In the genomic region with DNA sequence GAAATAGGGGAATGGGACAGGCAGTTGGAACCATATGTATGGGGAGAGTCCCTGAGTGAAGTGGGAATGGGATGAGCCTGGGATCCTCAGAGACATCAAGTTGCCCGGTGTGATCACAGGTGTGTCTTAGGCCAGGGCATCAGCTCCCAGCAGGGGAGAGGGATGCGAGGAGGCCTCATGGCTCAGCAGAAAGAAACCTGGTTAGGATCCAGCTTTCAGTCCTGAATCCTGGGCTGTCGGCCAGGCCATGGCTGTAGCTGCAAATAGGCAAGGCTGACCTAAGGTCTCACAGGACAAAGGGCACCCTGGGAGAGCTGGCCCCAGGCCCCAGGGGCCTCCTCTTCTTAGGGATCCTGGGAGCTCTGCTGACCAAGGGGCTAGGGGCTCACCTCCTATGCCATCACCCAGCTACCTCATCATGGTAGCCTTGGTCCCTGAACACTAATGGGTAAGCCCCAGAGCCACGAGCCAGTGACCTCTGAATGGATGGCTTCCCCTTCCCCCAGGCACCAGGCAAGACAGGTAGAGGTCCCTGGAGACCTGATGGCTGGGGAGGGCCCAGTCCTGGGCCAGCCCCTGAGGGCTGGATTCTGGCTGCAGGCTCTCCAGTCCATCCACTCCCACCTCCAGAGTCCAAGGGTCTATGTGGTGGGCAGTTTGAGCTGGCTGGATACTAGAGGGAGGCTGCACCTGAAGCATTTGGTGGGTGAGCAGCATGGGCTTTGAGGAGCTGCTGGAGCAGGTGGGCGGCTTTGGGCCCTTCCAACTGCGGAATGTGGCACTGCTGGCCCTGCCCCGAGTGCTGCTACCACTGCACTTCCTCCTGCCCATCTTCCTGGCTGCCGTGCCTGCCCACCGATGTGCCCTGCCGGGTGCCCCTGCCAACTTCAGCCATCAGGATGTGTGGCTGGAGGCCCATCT, we compare ENCODE assay signal across 1 cellular context.
TF ChIP-seq lines count a peak whose summit lies in the region.

A gene with protein sequence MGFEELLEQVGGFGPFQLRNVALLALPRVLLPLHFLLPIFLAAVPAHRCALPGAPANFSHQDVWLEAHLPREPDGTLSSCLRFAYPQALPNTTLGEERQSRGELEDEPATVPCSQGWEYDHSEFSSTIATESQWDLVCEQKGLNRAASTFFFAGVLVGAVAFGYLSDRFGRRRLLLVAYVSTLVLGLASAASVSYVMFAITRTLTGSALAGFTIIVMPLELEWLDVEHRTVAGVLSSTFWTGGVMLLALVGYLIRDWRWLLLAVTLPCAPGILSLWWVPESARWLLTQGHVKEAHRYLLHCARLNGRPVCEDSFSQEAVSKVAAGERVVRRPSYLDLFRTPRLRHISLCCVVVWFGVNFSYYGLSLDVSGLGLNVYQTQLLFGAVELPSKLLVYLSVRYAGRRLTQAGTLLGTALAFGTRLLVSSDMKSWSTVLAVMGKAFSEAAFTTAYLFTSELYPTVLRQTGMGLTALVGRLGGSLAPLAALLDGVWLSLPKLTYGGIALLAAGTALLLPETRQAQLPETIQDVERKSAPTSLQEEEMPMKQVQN (plus strand): TSS at position 617 of the 921 bp plus-strand sequence. CDS start 99 bp downstream, at position 716.

TF ChIP-seq in HepG2, 621 proteins besides CTCF, POLR2A, EP300 and RAD21 (continued from another document and continues in another):
- TF ChIP-seq, protein P1, sequence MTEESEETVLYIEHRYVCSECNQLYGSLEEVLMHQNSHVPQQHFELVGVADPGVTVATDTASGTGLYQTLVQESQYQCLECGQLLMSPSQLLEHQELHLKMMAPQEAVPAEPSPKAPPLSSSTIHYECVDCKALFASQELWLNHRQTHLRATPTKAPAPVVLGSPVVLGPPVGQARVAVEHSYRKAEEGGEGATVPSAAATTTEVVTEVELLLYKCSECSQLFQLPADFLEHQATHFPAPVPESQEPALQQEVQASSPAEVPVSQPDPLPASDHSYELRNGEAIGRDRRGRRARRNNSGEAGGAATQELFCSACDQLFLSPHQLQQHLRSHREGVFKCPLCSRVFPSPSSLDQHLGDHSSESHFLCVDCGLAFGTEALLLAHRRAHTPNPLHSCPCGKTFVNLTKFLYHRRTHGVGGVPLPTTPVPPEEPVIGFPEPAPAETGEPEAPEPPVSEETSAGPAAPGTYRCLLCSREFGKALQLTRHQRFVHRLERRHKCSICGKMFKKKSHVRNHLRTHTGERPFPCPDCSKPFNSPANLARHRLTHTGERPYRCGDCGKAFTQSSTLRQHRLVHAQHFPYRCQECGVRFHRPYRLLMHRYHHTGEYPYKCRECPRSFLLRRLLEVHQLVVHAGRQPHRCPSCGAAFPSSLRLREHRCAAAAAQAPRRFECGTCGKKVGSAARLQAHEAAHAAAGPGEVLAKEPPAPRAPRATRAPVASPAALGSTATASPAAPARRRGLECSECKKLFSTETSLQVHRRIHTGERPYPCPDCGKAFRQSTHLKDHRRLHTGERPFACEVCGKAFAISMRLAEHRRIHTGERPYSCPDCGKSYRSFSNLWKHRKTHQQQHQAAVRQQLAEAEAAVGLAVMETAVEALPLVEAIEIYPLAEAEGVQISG (CRISPR knock-in tag; IDR thresholded peaks at IDR 0.05), result peak; percentile 53; the same call in 1 of the 2 replicates
- TF ChIP-seq PRMT3 (CRISPR knock-in tag; IDR thresholded peaks at IDR 0.05; ENCODE audit: borderline replicate concordance, low read depth), result no peak
- no peak for TF ChIP-seq TMF1 (CRISPR knock-in tag; IDR thresholded peaks at IDR 0.05; ENCODE audit: low read depth)
- TF ChIP-seq, protein P2, sequence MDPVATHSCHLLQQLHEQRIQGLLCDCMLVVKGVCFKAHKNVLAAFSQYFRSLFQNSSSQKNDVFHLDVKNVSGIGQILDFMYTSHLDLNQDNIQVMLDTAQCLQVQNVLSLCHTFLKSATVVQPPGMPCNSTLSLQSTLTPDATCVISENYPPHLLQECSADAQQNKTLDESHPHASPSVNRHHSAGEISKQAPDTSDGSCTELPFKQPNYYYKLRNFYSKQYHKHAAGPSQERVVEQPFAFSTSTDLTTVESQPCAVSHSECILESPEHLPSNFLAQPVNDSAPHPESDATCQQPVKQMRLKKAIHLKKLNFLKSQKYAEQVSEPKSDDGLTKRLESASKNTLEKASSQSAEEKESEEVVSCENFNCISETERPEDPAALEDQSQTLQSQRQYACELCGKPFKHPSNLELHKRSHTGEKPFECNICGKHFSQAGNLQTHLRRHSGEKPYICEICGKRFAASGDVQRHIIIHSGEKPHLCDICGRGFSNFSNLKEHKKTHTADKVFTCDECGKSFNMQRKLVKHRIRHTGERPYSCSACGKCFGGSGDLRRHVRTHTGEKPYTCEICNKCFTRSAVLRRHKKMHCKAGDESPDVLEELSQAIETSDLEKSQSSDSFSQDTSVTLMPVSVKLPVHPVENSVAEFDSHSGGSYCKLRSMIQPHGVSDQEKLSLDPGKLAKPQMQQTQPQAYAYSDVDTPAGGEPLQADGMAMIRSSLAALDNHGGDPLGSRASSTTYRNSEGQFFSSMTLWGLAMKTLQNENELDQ (CRISPR knock-in tag; IDR thresholded peaks at IDR 0.05; ENCODE audit: borderline replicate concordance), result no peak
- TF ChIP-seq CENPX (CRISPR knock-in tag; IDR thresholded peaks at IDR 0.05), result no peak
- peak; percentile 77; the same call in 1 of the 2 replicates for TF ChIP-seq ZNF614 (CRISPR knock-in tag; IDR thresholded peaks at IDR 0.05; ENCODE audit: borderline replicate concordance)
- TF ChIP-seq ZNF282 (IDR thresholded peaks at IDR 0.05; ENCODE audit: partially characterized antibody), result no peak
- TF ChIP-seq, protein P3, sequence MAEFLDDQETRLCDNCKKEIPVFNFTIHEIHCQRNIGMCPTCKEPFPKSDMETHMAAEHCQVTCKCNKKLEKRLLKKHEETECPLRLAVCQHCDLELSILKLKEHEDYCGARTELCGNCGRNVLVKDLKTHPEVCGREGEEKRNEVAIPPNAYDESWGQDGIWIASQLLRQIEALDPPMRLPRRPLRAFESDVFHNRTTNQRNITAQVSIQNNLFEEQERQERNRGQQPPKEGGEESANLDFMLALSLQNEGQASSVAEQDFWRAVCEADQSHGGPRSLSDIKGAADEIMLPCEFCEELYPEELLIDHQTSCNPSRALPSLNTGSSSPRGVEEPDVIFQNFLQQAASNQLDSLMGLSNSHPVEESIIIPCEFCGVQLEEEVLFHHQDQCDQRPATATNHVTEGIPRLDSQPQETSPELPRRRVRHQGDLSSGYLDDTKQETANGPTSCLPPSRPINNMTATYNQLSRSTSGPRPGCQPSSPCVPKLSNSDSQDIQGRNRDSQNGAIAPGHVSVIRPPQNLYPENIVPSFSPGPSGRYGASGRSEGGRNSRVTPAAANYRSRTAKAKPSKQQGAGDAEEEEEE (CRISPR knock-in tag; IDR thresholded peaks at IDR 0.05; ENCODE audit: borderline replicate concordance), result peak; percentile 87; the same call in 1 of the 2 replicates
- TF ChIP-seq PPARG (CRISPR knock-in tag; conservative IDR thresholded peaks at IDR 0.05), result 0 out of 2 replicates have a peak, but pooled peaks have one; percentile 52
- no peak for TF ChIP-seq MIER3 (CRISPR knock-in tag; IDR thresholded peaks at IDR 0.05; ENCODE audit: borderline replicate concordance)
- TF ChIP-seq, protein P4, sequence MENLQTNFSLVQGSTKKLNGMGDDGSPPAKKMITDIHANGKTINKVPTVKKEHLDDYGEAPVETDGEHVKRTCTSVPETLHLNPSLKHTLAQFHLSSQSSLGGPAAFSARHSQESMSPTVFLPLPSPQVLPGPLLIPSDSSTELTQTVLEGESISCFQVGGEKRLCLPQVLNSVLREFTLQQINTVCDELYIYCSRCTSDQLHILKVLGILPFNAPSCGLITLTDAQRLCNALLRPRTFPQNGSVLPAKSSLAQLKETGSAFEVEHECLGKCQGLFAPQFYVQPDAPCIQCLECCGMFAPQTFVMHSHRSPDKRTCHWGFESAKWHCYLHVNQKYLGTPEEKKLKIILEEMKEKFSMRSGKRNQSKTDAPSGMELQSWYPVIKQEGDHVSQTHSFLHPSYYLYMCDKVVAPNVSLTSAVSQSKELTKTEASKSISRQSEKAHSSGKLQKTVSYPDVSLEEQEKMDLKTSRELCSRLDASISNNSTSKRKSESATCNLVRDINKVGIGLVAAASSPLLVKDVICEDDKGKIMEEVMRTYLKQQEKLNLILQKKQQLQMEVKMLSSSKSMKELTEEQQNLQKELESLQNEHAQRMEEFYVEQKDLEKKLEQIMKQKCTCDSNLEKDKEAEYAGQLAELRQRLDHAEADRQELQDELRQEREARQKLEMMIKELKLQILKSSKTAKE (CRISPR knock-in tag; IDR thresholded peaks at IDR 0.05; ENCODE audit: borderline replicate concordance), result no peak
- TF ChIP-seq IRF2 (CRISPR knock-in tag; IDR thresholded peaks at IDR 0.05), result 0 out of 2 replicates have a peak, but pooled peaks have one; percentile 6
- no peak for TF ChIP-seq NR3C1 (CRISPR knock-in tag; IDR thresholded peaks at IDR 0.05)
- TF ChIP-seq RFXAP (CRISPR knock-in tag; IDR thresholded peaks at IDR 0.05; ENCODE audit: borderline replicate concordance), result no peak; the same call in 1 of the 2 replicates
- no peak for TF ChIP-seq RAD51 (IDR thresholded peaks at IDR 0.05; ENCODE audit: borderline replicate concordance)
- no peak for TF ChIP-seq TBL1XR1 (IDR thresholded peaks at IDR 0.05; ENCODE audit: borderline replicate concordance, low read length, partially characterized antibody)
- TF ChIP-seq CEBPB (IDR thresholded peaks at IDR 0.05; ENCODE audit: borderline replicate concordance, low read depth, low read length), result no peak
- 0 out of 2 replicates have a peak, but pooled peaks have one; percentile 53 for TF ChIP-seq HDAC1 (CRISPR knock-in tag; IDR thresholded peaks at IDR 0.05)
- peak; percentile 68 for TF ChIP-seq SRSF1 (optimal IDR thresholded peaks at IDR 0.05; ENCODE audit: low read depth, low read length)
- no peak for TF ChIP-seq SMYD3 (CRISPR knock-in tag; IDR thresholded peaks at IDR 0.05)
- no peak for TF ChIP-seq ZNF816 (CRISPR knock-in tag; IDR thresholded peaks at IDR 0.05; ENCODE audit: borderline replicate concordance)
- no peak for TF ChIP-seq ZNF17 (CRISPR knock-in tag; IDR thresholded peaks at IDR 0.05)
- TF ChIP-seq, protein P5, sequence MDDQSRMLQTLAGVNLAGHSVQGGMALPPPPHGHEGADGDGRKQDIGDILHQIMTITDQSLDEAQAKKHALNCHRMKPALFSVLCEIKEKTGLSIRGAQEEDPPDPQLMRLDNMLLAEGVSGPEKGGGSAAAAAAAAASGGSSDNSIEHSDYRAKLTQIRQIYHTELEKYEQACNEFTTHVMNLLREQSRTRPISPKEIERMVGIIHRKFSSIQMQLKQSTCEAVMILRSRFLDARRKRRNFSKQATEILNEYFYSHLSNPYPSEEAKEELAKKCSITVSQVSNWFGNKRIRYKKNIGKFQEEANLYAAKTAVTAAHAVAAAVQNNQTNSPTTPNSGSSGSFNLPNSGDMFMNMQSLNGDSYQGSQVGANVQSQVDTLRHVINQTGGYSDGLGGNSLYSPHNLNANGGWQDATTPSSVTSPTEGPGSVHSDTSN (CRISPR knock-in tag; IDR thresholded peaks at IDR 0.05; ENCODE audit: borderline replicate concordance), result no peak
- no peak; the same call in 1 of the 2 replicates for TF ChIP-seq ZNF644 (CRISPR knock-in tag; IDR thresholded peaks at IDR 0.05; ENCODE audit: low read depth)
- TF ChIP-seq MTA3 (CRISPR knock-in tag; IDR thresholded peaks at IDR 0.05), result no peak
- TF ChIP-seq XBP1 (CRISPR knock-in tag; IDR thresholded peaks at IDR 0.05), result no peak
- TF ChIP-seq, protein P6, sequence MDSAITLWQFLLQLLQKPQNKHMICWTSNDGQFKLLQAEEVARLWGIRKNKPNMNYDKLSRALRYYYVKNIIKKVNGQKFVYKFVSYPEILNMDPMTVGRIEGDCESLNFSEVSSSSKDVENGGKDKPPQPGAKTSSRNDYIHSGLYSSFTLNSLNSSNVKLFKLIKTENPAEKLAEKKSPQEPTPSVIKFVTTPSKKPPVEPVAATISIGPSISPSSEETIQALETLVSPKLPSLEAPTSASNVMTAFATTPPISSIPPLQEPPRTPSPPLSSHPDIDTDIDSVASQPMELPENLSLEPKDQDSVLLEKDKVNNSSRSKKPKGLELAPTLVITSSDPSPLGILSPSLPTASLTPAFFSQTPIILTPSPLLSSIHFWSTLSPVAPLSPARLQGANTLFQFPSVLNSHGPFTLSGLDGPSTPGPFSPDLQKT (CRISPR knock-in tag; IDR thresholded peaks at IDR 0.05; ENCODE audit: borderline replicate concordance), result no peak
- no peak for TF ChIP-seq KAT2B (IDR thresholded peaks at IDR 0.05; ENCODE audit: borderline replicate concordance, low read depth, low read length)
- TF ChIP-seq, protein P7, sequence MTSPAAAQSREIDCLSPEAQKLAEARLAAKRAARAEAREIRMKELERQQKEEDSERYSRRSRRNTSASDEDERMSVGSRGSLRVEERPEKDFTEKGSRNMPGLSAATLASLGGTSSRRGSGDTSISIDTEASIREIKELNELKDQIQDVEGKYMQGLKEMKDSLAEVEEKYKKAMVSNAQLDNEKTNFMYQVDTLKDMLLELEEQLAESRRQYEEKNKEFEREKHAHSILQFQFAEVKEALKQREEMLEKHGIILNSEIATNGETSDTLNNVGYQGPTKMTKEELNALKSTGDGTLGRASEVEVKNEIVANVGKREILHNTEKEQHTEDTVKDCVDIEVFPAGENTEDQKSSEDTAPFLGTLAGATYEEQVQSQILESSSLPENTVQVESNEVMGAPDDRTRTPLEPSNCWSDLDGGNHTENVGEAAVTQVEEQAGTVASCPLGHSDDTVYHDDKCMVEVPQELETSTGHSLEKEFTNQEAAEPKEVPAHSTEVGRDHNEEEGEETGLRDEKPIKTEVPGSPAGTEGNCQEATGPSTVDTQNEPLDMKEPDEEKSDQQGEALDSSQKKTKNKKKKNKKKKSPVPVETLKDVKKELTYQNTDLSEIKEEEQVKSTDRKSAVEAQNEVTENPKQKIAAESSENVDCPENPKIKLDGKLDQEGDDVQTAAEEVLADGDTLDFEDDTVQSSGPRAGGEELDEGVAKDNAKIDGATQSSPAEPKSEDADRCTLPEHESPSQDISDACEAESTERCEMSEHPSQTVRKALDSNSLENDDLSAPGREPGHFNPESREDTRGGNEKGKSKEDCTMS (CRISPR knock-in tag; conservative IDR thresholded peaks at IDR 0.05), result no peak
- TF ChIP-seq ZNF543 (CRISPR knock-in tag; IDR thresholded peaks at IDR 0.05), result peak; percentile 50; the same call in 1 of the 2 replicates
- TF ChIP-seq, protein P8, sequence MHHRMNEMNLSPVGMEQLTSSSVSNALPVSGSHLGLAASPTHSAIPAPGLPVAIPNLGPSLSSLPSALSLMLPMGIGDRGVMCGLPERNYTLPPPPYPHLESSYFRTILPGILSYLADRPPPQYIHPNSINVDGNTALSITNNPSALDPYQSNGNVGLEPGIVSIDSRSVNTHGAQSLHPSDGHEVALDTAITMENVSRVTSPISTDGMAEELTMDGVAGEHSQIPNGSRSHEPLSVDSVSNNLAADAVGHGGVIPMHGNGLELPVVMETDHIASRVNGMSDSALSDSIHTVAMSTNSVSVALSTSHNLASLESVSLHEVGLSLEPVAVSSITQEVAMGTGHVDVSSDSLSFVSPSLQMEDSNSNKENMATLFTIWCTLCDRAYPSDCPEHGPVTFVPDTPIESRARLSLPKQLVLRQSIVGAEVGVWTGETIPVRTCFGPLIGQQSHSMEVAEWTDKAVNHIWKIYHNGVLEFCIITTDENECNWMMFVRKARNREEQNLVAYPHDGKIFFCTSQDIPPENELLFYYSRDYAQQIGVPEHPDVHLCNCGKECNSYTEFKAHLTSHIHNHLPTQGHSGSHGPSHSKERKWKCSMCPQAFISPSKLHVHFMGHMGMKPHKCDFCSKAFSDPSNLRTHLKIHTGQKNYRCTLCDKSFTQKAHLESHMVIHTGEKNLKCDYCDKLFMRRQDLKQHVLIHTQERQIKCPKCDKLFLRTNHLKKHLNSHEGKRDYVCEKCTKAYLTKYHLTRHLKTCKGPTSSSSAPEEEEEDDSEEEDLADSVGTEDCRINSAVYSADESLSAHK (CRISPR knock-in tag; IDR thresholded peaks at IDR 0.05; ENCODE audit: borderline replicate concordance), result no peak
- TF ChIP-seq GABPB1 (CRISPR knock-in tag; IDR thresholded peaks at IDR 0.05), result no peak; the same call in 1 of the 2 replicates
- no peak for TF ChIP-seq ZMAT3 (CRISPR knock-in tag; conservative IDR thresholded peaks at IDR 0.05)
